ENCODE assay signal across 8 cellular contexts in genomic region chr19:35643255-35644205, GRCh38. TPM values are rescaled to one million over a fixed set of nuclear protein-coding genes. Genes with fewer than 3 reads are reported as not detected.
DNase-seq lines count a peak whose midpoint lies in the region; ATAC-seq, FAIRE-seq and TF ChIP-seq lines count a peak whose summit lies in the region.

No MANE protein-coding gene starts in this region.

- H3K27ac ChIP-seq in SJCRH30 (peak overlapping the region; percentile 98), thoracic aorta (peak overlapping the region; percentile 76 to 88)

- DNase-seq in COR-L47 (lab: John Stamatoyannopoulos, UW) (peak; percentile 67), LNCaP clone FGC (ENCODE audit: low read depth) (peak; percentile 55), SJCRH30 (peak; percentile 93 to 94), frontal cortex (ENCODE audit: low spot score in 2 of 2) (peak; percentile 69 to 75), occipital lobe (lab: John Stamatoyannopoulos, UW) (peak; percentile 53), thoracic aorta (ENCODE audit: low spot score) (no peak)
- DNase-seq in activated naive CD4-positive, alpha-beta T cell (lab: John Stamatoyannopoulos, UW): peak; percentile 60 to 79 (median 66)

- H3K27me3 ChIP-seq in SJCRH30: no peaks in the 10 kb centered on the region
- H3K27me3 ChIP-seq in thoracic aorta (replicated peaks; ENCODE audit: insufficient read depth): no peaks in the 10 kb centered on the region

- H3K36me3 ChIP-seq in SJCRH30 (no peaks in the 10 kb centered on the region), thoracic aorta (no peaks in the 10 kb centered on the region)

- H3K4me1 ChIP-seq in SJCRH30: peaks cover 4% of the 10 kb centered on the region; the same call in 1 of the 2 replicates
- H3K4me1 ChIP-seq in thoracic aorta (ENCODE audit: control insufficient read depth in 1 of 2, low read depth in 2 of 2): peaks cover 4 to 19% of the 10 kb centered on the region in 2 donors

- H3K9me3 ChIP-seq in SJCRH30 (replicated peaks): no peaks in the 10 kb centered on the region
- no peaks in the 10 kb centered on the region for H3K9me3 ChIP-seq in thoracic aorta

- FAIRE-seq in frontal cortex (lab: Jason Lieb, UNC): no peak

- H3K4me3 ChIP-seq in LNCaP clone FGC (ENCODE audit: low read depth, low read length) (peak overlapping the region; percentile 60), SJCRH30 (peak overlapping the region; percentile 61), thoracic aorta (peak overlapping the region; percentile 86)

- TF ChIP-seq CTCF in LNCaP clone FGC (IDR thresholded peaks at IDR 0.05; ENCODE audit: control insufficient read depth, extremely low read depth, insufficient read depth): 0 out of 2 replicates have a peak, but pooled peaks have one; percentile 26
- TF ChIP-seq CTCF in thoracic aorta (IDR thresholded peaks at IDR 0.05): no peak

- ATAC-seq in GM21526 (IDR thresholded peaks at IDR 0.05; ENCODE audit: low FRiP score, unreplicated experiment): peak; percentile 33
- no peak for ATAC-seq in thoracic aorta (ENCODE audit: insufficient number of reproducible peaks, low FRiP score, low read depth)

RNA-seq across cellular contexts. Expression of gene ETV2, which starts 2.0 kb away (rescaled TPM):
- 2.4 and 4.1 TPM in 2 replicates for total RNA-seq in SJCRH30 (2014; rRNA removed; shearing (Covaris generic))
- 0.82 TPM for total RNA-seq in frontal cortex
- 1.1 TPM for total RNA-seq in occipital lobe
- total RNA-seq in thoracic aorta: not detected

RNA-seq across cellular contexts. Expression of gene COX6B1, which starts 4.6 kb away (rescaled TPM):
- 436 and 590 TPM in 2 replicates for total RNA-seq in SJCRH30 (2014; rRNA removed; shearing (Covaris generic))
- 210 TPM for total RNA-seq in frontal cortex
- 119 TPM for total RNA-seq in occipital lobe
- total RNA-seq in thoracic aorta: 100 to 1,000 TPM; 258 to 386 TPM

RNA-seq across cellular contexts. Expression of gene RBM42, which starts 14.7 kb away (rescaled TPM):
- total RNA-seq in SJCRH30 (2014; rRNA removed; shearing (Covaris generic)): 69.9 and 71.3 TPM in 2 replicates
- total RNA-seq in frontal cortex (21.6 TPM), occipital lobe (16.7 TPM), thoracic aorta (10 to 100 TPM; 47.2 to 53.8 TPM)

RNA-seq across cellular contexts. Expression of gene UPK1A, which starts 22.8 kb away (rescaled TPM):
- total RNA-seq in SJCRH30 (2014; rRNA removed; shearing (Covaris generic)): not detected in 2 replicates
- total RNA-seq in frontal cortex: not detected
- total RNA-seq in occipital lobe: not detected
- not detected for total RNA-seq in thoracic aorta

RNA-seq across cellular contexts. Expression of gene HAUS5, which starts 31.0 kb away (rescaled TPM):
- 17.2 and 22.7 TPM in 2 replicates for total RNA-seq in SJCRH30 (2014; rRNA removed; shearing (Covaris generic))
- total RNA-seq in frontal cortex (5.3 TPM), occipital lobe (6.4 TPM), thoracic aorta (10 to 100 TPM in 1 of 2 donors, 1 to 10 TPM in 1; 8.4 to 13.9 TPM)
